In genomic region chr2:237685408-237685807, GRCh38 we compare ENCODE assay signal across 1 cellular context.
TF ChIP-seq lines count a peak whose summit lies in the region.

No MANE protein-coding gene starts in this region.

TF ChIP-seq in HCT116, 20 proteins besides CTCF, POLR2A, EP300 and RAD21 (continued from another document):
- TF ChIP-seq, protein P1, sequence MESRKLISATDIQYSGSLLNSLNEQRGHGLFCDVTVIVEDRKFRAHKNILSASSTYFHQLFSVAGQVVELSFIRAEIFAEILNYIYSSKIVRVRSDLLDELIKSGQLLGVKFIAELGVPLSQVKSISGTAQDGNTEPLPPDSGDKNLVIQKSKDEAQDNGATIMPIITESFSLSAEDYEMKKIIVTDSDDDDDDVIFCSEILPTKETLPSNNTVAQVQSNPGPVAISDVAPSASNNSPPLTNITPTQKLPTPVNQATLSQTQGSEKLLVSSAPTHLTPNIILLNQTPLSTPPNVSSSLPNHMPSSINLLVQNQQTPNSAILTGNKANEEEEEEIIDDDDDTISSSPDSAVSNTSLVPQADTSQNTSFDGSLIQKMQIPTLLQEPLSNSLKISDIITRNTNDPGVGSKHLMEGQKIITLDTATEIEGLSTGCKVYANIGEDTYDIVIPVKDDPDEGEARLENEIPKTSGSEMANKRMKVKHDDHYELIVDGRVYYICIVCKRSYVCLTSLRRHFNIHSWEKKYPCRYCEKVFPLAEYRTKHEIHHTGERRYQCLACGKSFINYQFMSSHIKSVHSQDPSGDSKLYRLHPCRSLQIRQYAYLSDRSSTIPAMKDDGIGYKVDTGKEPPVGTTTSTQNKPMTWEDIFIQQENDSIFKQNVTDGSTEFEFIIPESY (IDR thresholded peaks at IDR 0.05; ENCODE audit: extremely low read depth, insufficient replicate concordance, low read length) = no peak
- TF ChIP-seq POLR2AphosphoS5 (IDR thresholded peaks at IDR 0.05; ENCODE audit: low read depth, low read length) (no peak), ELF1 (IDR thresholded peaks at IDR 0.05; ENCODE audit: borderline replicate concordance, low read depth) (no peak), TCF7L2 (IDR thresholded peaks at IDR 0.05; ENCODE audit: borderline replicate concordance, extremely low read depth, insufficient read depth, insufficient read length) (no peak), SRF (IDR thresholded peaks at IDR 0.05; ENCODE audit: low read depth) (no peak), JUND (IDR thresholded peaks at IDR 0.05) (no peak), EZH2 (IDR thresholded peaks at IDR 0.05) (no peak), EZH2phosphoT487 (IDR thresholded peaks at IDR 0.05; ENCODE audit: borderline replicate concordance) (no peak), EGR1 (IDR thresholded peaks at IDR 0.05; ENCODE audit: low read depth) (no peak), MAX (IDR thresholded peaks at IDR 0.05) (no peak)
- TF ChIP-seq, protein P2, sequence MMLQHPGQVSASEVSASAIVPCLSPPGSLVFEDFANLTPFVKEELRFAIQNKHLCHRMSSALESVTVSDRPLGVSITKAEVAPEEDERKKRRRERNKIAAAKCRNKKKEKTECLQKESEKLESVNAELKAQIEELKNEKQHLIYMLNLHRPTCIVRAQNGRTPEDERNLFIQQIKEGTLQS (IDR thresholded peaks at IDR 0.05) = no peak
